In the genomic region with DNA sequence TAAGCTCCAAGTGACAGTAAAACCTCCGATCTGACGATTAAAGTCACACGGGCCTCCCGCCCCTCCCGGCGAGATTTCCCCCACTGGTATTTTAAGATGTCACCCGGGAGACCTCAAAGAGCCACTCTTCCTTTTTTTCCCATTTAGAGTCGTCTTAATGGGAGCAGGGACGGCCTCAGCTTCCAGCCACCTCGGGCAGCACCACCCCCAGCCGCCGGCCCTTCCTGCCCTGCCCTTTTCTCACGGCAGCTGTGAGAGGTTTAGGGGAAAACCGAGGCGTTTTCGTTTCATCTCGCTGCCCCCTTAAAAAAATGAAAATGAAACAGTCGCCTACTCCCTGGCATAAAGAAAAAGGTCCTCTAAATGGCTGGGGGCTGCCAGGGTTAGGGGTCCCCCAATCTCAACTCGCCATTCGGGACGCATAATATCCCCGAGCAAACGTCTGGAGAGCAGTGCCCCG, we compare ENCODE assay signal across 8 cellular contexts. TPM values are rescaled to one million over a fixed set of nuclear protein-coding genes. Genes with fewer than 3 reads are reported as not detected.
DNase-seq lines count a peak whose midpoint lies in the region; ATAC-seq and TF ChIP-seq lines count a peak whose summit lies in the region.

No MANE protein-coding gene starts in this region.

- H3K9me3 Mint-ChIP-seq in CD4-positive, alpha-beta T cell, result no peaks in the 10 kb centered on the region
- no peaks in the 10 kb centered on the region for H3K9me3 Mint-ChIP-seq in activated T-helper 2 cell treated with anti-CD3 and anti-CD28 coated beads, Interferon-gamma antibody, Interleukin-2, Interleukin-4, amounts not matched to agents 10 μg/mL and 5 μg/mL and 100 μg/mL, durations not matched to agents 14 hours and 24 hours and 36 hours

- peak overlapping the region; percentile 98 for H3K27ac Mint-ChIP-seq in CD4-positive, alpha-beta T cell
- H3K27ac Mint-ChIP-seq in activated T-helper 2 cell treated with anti-CD3 and anti-CD28 coated beads, Interferon-gamma antibody, Interleukin-2, Interleukin-4, amounts not matched to agents 10 μg/mL and 5 μg/mL and 100 μg/mL, durations not matched to agents 14 hours and 24 hours and 36 hours, result peak overlapping the region; percentile 67

- H3K27me3 Mint-ChIP-seq in CD4-positive, alpha-beta T cell, result no peaks in the 10 kb centered on the region
- no peaks in the 10 kb centered on the region for H3K27me3 Mint-ChIP-seq in activated T-helper 2 cell treated with anti-CD3 and anti-CD28 coated beads, Interferon-gamma antibody, Interleukin-2, Interleukin-4, amounts not matched to agents 10 μg/mL and 5 μg/mL and 100 μg/mL, durations not matched to agents 14 hours and 24 hours and 36 hours (ENCODE audit: low read depth)

- H3K9me3 ChIP-seq in CD4-positive, alpha-beta T cell (ENCODE audit: control insufficient read depth, low read length), result no peaks in the 10 kb centered on the region
- H3K9me3 ChIP-seq in lung (ENCODE audit: control insufficient read depth in 2 of 2, insufficient read depth in 1 of 2, low read length in 1 of 2), result peaks cover 0 to 4% of the 10 kb centered on the region in 2 donors

- H3K36me3 ChIP-seq in lung (ENCODE audit: control insufficient read depth in 2 of 2, insufficient read depth in 2 of 2, low read length in 2 of 2), result no peaks in the 10 kb centered on the region

- intact Hi-C loops in CD4-positive, alpha-beta T cell (cut with DNase I, micrococcal nuclease), result loop anchor here in 1 of 2 experiments (2.0 kb wide), 2 partner anchors 14 to 36 kb away; no protein-coding TSS in a partner anchor
- intact Hi-C loops in activated T-helper 2 cell treated with anti-CD3 and anti-CD28 coated beads, Interferon-gamma antibody, Interleukin-2, Interleukin-4, amounts not matched to agents 10 μg/mL and 5 μg/mL and 100 μg/mL, durations not matched to agents 14 hours and 24 hours and 36 hours (cut with micrococcal nuclease), result loop anchor here (2.0 kb wide), 1 partner anchor 304 kb away; the partner anchor contains the start of gene SYF2

- peak overlapping the region; percentile 95 for H3K27ac ChIP-seq in CD4-positive, alpha-beta T cell (ENCODE audit: low read depth, low read length)
- H3K27ac ChIP-seq in lung (ENCODE audit: low read depth in 1 of 2, low read length in 1 of 2), result peak overlapping the region in 1 of 2 donors; percentile 30

- H3K4me3 Mint-ChIP-seq in CD4-positive, alpha-beta T cell, result peak overlapping the region; percentile 99
- peak overlapping the region; percentile 93 for H3K4me3 Mint-ChIP-seq in activated T-helper 2 cell treated with anti-CD3 and anti-CD28 coated beads, Interferon-gamma antibody, Interleukin-2, Interleukin-4, amounts not matched to agents 10 μg/mL and 5 μg/mL and 100 μg/mL, durations not matched to agents 14 hours and 24 hours and 36 hours (ENCODE audit: low read depth)

- H3K27me3 ChIP-seq in CD4-positive, alpha-beta T cell (ENCODE audit: control insufficient read depth, insufficient read depth, low read length), result no peaks in the 10 kb centered on the region
- H3K27me3 ChIP-seq in lung (ENCODE audit: control insufficient read depth, insufficient read depth), result no peaks in the 10 kb centered on the region

- H3K4me1 ChIP-seq in lung (ENCODE audit: control insufficient read depth in 2 of 2, insufficient read depth in 2 of 2, low read length in 2 of 2), result peaks cover 0 to 25% of the 10 kb centered on the region in 2 donors

- H3K36me3 Mint-ChIP-seq in CD4-positive, alpha-beta T cell (ENCODE audit: low read depth), result peaks cover 52% of the 10 kb centered on the region
- H3K36me3 Mint-ChIP-seq in activated T-helper 2 cell treated with anti-CD3 and anti-CD28 coated beads, Interferon-gamma antibody, Interleukin-2, Interleukin-4, amounts not matched to agents 10 μg/mL and 5 μg/mL and 100 μg/mL, durations not matched to agents 14 hours and 24 hours and 36 hours (ENCODE audit: low read depth), result peaks cover 79% of the 10 kb centered on the region

- no peak for TF ChIP-seq CTCF in CD4-positive, alpha-beta T cell (IDR thresholded peaks at IDR 0.05)
- no peak for TF ChIP-seq CTCF in lung (IDR thresholded peaks at IDR 0.05; ENCODE audit: control extremely low read depth, extremely low read depth)

- DNase-seq in CD4-positive, alpha-beta T cell, result peak in 8 of 10 experiments; percentile 41 to 67 (median 54)
- peak; percentile 42 for DNase-seq in Jurkat, Clone E6-1 (ENCODE audit: low read depth, low spot score)
- peak; percentile 33 for DNase-seq in activated T-helper 2 cell treated with anti-CD3 and anti-CD28 coated beads, Interferon-gamma antibody, Interleukin-2, Interleukin-4, amounts not matched to agents 10 μg/mL and 5 μg/mL and 100 μg/mL, durations not matched to agents 14 hours and 24 hours and 36 hours (ENCODE audit: low spot score)
- no peak for DNase-seq in lung (ENCODE audit: low spot score)

- peak overlapping the region; percentile 56 for H3K4me3 ChIP-seq in Jurkat, Clone E6-1 (ENCODE audit: low read length)
- peak overlapping the region; percentile 7 for H3K4me3 ChIP-seq in lung

- H3K4me1 Mint-ChIP-seq in CD4-positive, alpha-beta T cell (ENCODE audit: low read depth), result peaks cover 66% of the 10 kb centered on the region
- H3K4me1 Mint-ChIP-seq in activated T-helper 2 cell treated with anti-CD3 and anti-CD28 coated beads, Interferon-gamma antibody, Interleukin-2, Interleukin-4, amounts not matched to agents 10 μg/mL and 5 μg/mL and 100 μg/mL, durations not matched to agents 14 hours and 24 hours and 36 hours (ENCODE audit: low read depth), result peaks cover 62% of the 10 kb centered on the region

- ATAC-seq in CD4-positive, alpha-beta T cell (ENCODE audit: poor library complexity), result no peak
- ATAC-seq in lung (ENCODE audit: insufficient read depth, low FRiP score), result no peak
- ATAC-seq in HG02623 (IDR thresholded peaks at IDR 0.05; ENCODE audit: unreplicated experiment), result no peak
- ATAC-seq in GM21381 (IDR thresholded peaks at IDR 0.05; ENCODE audit: unreplicated experiment), result no peak
- ATAC-seq in HG03159 (IDR thresholded peaks at IDR 0.05; ENCODE audit: unreplicated experiment), result no peak
- no peak for ATAC-seq in HG02759 (IDR thresholded peaks at IDR 0.05; ENCODE audit: unreplicated experiment)

- POLR2A ChIA-PET in CD4-positive, alpha-beta T cell (lab: Charles Lee), result interaction anchor here (0.7 to 8.3 kb wide), 25 partner anchors 8 to 501 kb away, joined by 3 to 121 read pairs (median 6); partner anchors contain the start of genes CLIC4, RSRP1 and SYF2

- CTCF ChIA-PET in CD4-positive, alpha-beta T cell (lab: Charles Lee), result interaction anchor here (0.8 to 1.5 kb wide), 3 partner anchors 31 to 172 kb away, joined by 3 to 6 read pairs (median 3); no protein-coding TSS in a partner anchor

- WGBS in lung, 2 donors, result 4 to 5% methylated on average over 24 of the region's 24 CpGs

RNA-seq across cellular contexts. Expression of gene RUNX3, which starts 1.4 kb away (rescaled TPM):
- 100 to 1,000 TPM; 202 to 209 TPM for total RNA-seq in CD4-positive, alpha-beta T cell
- polyA plus RNA-seq in Jurkat, Clone E6-1 (2012; ENCODE audit: insufficient read depth, insufficient read length), result 21.7 TPM
- 129 and 135 TPM in 2 replicates for total RNA-seq in activated T-helper 2 cell treated with anti-CD3 and anti-CD28 coated beads, Interferon-gamma antibody, Interleukin-2, Interleukin-4, amounts not matched to agents 10 μg/mL and 5 μg/mL and 100 μg/mL, durations not matched to agents 14 hours and 24 hours and 36 hours
- 1 to 10 TPM; 1.7 to 9.0 TPM for total RNA-seq in lung
- 1 to 10 TPM; 2.1 to 6.8 TPM for polyA plus RNA-seq in lung

Comparison
In these comparisons a context has a peak if more than half of its experiments do, and no peak if none do; other contexts are left out.
1. RNA of gene RUNX3, which starts 1.4 kb away (total RNA-seq): 202 to 209 TPM in CD4-positive, alpha-beta T cell and 129 to 135 TPM in activated T-helper 2 cell treated with anti-CD3 and anti-CD28 coated beads, Interferon-gamma antibody, Interleukin-2, Interleukin-4, amounts not matched to agents 10 μg/mL and 5 μg/mL and 100 μg/mL, durations not matched to agents 14 hours and 24 hours and 36 hours; 1.7 to 9.0 TPM in lung; every median in the first group is over 10 times any median in the second.